In the genomic region with DNA sequence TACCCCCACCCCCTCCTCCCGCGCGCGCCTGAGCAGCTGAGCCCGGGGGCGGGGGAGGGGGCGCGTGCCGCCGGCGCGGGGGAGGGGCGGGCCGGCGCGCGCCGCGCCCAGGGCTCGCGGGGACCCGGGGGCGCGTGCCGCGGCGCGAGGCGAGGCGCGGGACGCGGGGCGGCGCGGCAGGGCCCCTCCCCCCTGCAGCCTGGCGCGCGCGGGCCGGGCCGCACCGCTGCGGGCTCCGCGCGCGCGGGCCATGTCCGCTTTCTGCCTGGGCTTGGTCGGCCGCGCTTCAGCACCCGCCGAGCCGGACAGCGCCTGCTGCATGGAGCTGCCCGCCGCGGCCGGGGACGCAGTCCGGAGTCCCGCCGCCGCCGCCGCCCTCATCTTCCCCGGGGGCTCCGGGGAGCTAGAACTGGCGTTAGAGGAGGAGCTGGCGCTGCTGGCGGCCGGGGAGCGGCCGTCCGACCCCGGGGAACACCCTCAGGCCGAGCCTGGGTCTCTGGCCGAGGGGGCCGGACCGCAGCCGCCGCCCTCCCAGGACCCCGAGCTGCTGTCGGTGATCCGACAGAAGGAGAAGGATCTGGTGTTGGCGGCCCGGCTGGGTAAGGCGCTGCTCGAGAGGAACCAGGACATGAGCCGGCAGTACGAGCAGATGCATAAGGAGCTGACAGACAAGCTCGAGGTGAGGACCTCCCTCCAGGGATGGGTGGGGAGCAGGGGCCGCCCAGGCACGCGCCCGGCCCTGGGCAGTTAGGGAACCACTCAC, we compare ENCODE assay signal across 1 cellular context.
A peak's percentile ranks its signal among the peaks of the same experiment; 100 is the strongest.
TF ChIP-seq lines count a peak whose summit lies in the region.

No MANE protein-coding gene starts in this region.

TF ChIP-seq in K562, 482 proteins besides CTCF, POLR2A, EP300 and RAD21 (continued from another document):
- TF ChIP-seq CXXC5 (CRISPR knock-in tag; IDR thresholded peaks at IDR 0.05): peak; percentile 74
- TF ChIP-seq REST (CRISPR knock-in tag; IDR thresholded peaks at IDR 0.05; ENCODE audit: low read depth): peak; percentile 99
- peak; percentile 65; the same call in 1 of the 2 replicates for TF ChIP-seq DMBX1 (CRISPR knock-in tag; IDR thresholded peaks at IDR 0.05; ENCODE audit: borderline replicate concordance)
- peak in 1 of 2 experiments; percentile 78; a peak in 2 of 4 replicates for TF ChIP-seq MAZ (CRISPR knock-in tag; conservative IDR thresholded peaks at IDR 0.05 in 1 of 2, IDR thresholded peaks at IDR 0.05 in 1 of 2)
